ENCODE assay signal across 18 cellular contexts in genomic region chr2:16626997-16627605, GRCh38. TPM values are rescaled to one million over a fixed set of nuclear protein-coding genes. Genes with fewer than 3 reads are reported as not detected.
DNase-seq lines count a peak whose midpoint lies in the region; ATAC-seq and TF ChIP-seq lines count a peak whose summit lies in the region.
"Had no signal": no experiment of that assay in that cellular context is flagged by ENCODE, and none has a peak within 500 bp of the region (broad histone marks: within the 10 kb centered on the region; RNA-seq: fewer than 3 reads in every experiment).

No MANE protein-coding gene starts in this region.

- 68 to 72% methylated on average over 6 of the region's 6 CpGs for WGBS in sigmoid colon, 2 donors

- H3K9ac ChIP-seq in OCI-LY1 (ENCODE audit: low read length), result peak overlapping the region; percentile 50; the same call in 1 of the 2 replicates

- no peak for ATAC-seq in HG03175 (IDR thresholded peaks at IDR 0.05; ENCODE audit: unreplicated experiment)
- ATAC-seq: activated T-helper 17 cell treated with anti-CD3 and anti-CD28 coated beads, Interleukin-2, amount 50 U/mL, for 72 hours; naive thymus-derived CD8-positive, alpha-beta T cell had no signal

- H3K9me3 ChIP-seq in A673 (ENCODE audit: low read depth, low read length, poor library complexity, severe bottlenecking) (no peaks in the 10 kb centered on the region), OCI-LY1 (ENCODE audit: low read length) (no peaks in the 10 kb centered on the region), sigmoid colon (no peaks in the 10 kb centered on the region)
- H3K9me3 ChIP-seq: body of pancreas had no signal

- no TSS peak for BruUV-seq in A673 (replicated peaks; lab: Mats Ljungman, UMichigan)

- H3K36me3 ChIP-seq in A673 (ENCODE audit: insufficient read depth, low read length, poor library complexity, severe bottlenecking) (peaks cover 44% of the 10 kb centered on the region), OCI-LY1 (ENCODE audit: insufficient read depth, low read length) (peaks cover under 1% of the 10 kb centered on the region; the same call in 1 of the 2 replicates), sigmoid colon (peaks cover 0 to 18% (median 3%) of the 10 kb centered on the region in 4 donors)

- no peak for TF ChIP-seq POLR2A in sigmoid colon (IDR thresholded peaks at IDR 0.05)

- H3K27ac ChIP-seq in A673 (ENCODE audit: low read depth, low read length, poor library complexity, severe bottlenecking) (peak overlapping the region; percentile 94), OCI-LY1 (ENCODE audit: low read depth, low read length, poor library complexity, severe bottlenecking) (peak overlapping the region; percentile 95), sigmoid colon (peak overlapping the region; percentile 5 to 64 (median 49))

- TF ChIP-seq CTCF in A673 (conservative IDR thresholded peaks at IDR 0.05; ENCODE audit: low read depth, low read length), result no peak
- no peak for TF ChIP-seq CTCF in OCI-LY1 (IDR thresholded peaks at IDR 0.05; ENCODE audit: low read length)
- TF ChIP-seq CTCF in sigmoid colon (IDR thresholded peaks at IDR 0.05), result no peak

- H2AFZ ChIP-seq in OCI-LY1 (ENCODE audit: low read length), result no peak overlapping the region

- intact Hi-C loops in A673 (cut with micrococcal nuclease; ENCODE audit: unreplicated experiment), result no loop called here
- intact Hi-C loops in sigmoid colon (cut with DNase I), result no loop called here

- no peaks in the 10 kb centered on the region for H3F3A ChIP-seq in OCI-LY1 (ENCODE audit: insufficient read depth, low read length)

- DNase-seq in A673 (ENCODE audit: low spot score) (no peak), germinal center (ENCODE audit: low spot score) (peak; percentile 29), sigmoid colon (no peak), NCI-H2081 (lab: John Stamatoyannopoulos, UW) (no peak), SKM-1 (lab: John Stamatoyannopoulos, UW; ENCODE audit: unreplicated experiment) (no peak), NCI-H2107 (lab: John Stamatoyannopoulos, UW) (no peak)
- DNase-seq: activated CD4-positive, alpha-beta T cell treated with anti-CD3 and anti-CD28 coated beads, Interleukin-2, amount 50 U/mL, for 48 hours; DMS 273 treated with DMSO at 0.1 percent for 48 hours; endodermal cell; H7; naive thymus-derived CD8-positive, alpha-beta T cell; NCI-H2029; SHP77; T1000 had no signal

- H3K27me3 ChIP-seq in A673 (replicated peaks; ENCODE audit: insufficient read depth, low read depth, low read length, poor library complexity) (no peaks in the 10 kb centered on the region), OCI-LY1 (ENCODE audit: insufficient read depth, low read length) (no peaks in the 10 kb centered on the region), sigmoid colon (no peaks in the 10 kb centered on the region)
- H3K27me3 ChIP-seq: body of pancreas had no signal

- CTCF ChIA-PET in A673 (lab: Charles Lee), result no interaction called here

- POLR2A ChIA-PET in A673 (lab: Charles Lee; ENCODE audit: low non-redundant PET), result no interaction called here

- no peaks in the 10 kb centered on the region for H3K9me2 ChIP-seq in OCI-LY1 (ENCODE audit: low read depth, low read length)

- no peak for TF ChIP-seq EP300 in sigmoid colon (IDR thresholded peaks at IDR 0.05)

- no peaks in the 10 kb centered on the region for H3K79me2 ChIP-seq in OCI-LY1 (ENCODE audit: insufficient read depth, low read length)

- no peaks in the 10 kb centered on the region for H4K20me1 ChIP-seq in OCI-LY1 (ENCODE audit: insufficient read depth, low read length)

- no peak overlapping the region for H3K4me3 ChIP-seq in A673 (ENCODE audit: low read depth, low read length, poor library complexity, severe bottlenecking)
- H3K4me3 ChIP-seq in OCI-LY1 (ENCODE audit: low read depth, low read length, poor library complexity, severe bottlenecking), result no peak overlapping the region
- H3K4me3 ChIP-seq in sigmoid colon, result no peak overlapping the region
- H3K4me3 ChIP-seq: body of pancreas had no signal

- H3K4me2 ChIP-seq in OCI-LY1 (ENCODE audit: low read length), result peak overlapping the region; percentile 55; the same call in 1 of the 2 replicates

- H3K4me1 ChIP-seq in A673 (ENCODE audit: insufficient read depth, low read length, poor library complexity, severe bottlenecking), result peaks cover 100% of the 10 kb centered on the region
- H3K4me1 ChIP-seq in OCI-LY1 (ENCODE audit: insufficient read depth, low read length, severe bottlenecking), result peaks cover 98% of the 10 kb centered on the region
- H3K4me1 ChIP-seq in sigmoid colon, result peaks cover 0 to 39% (median 28%) of the 10 kb centered on the region in 4 donors

RNA-seq across cellular contexts. Expression of gene CYRIA, which starts 38.5 kb away (rescaled TPM):
- 183 TPM in 2 replicates for total RNA-seq in A673 (2021)
- total RNA-seq in sigmoid colon, result 10 to 100 TPM in 3 of 4 donors, 1 to 10 TPM in 1; 9.0 to 15.3 (median 12.5) TPM
- 1 to 10 TPM in 2 of 3 donors, under 1 TPM in 1; 0.92 to 5.0 (median 3.0) TPM for polyA plus RNA-seq in sigmoid colon

Comparison
In these comparisons a context has a peak if more than half of its experiments do, and no peak if none do; other contexts are left out.
1. RNA of gene CYRIA, which starts 38.5 kb away (total RNA-seq): 183 TPM in A673; 9.0 to 15.3 TPM in sigmoid colon; every median in the first group is over 10 times any median in the second.
2. Peak in every context shown above with its lines, with median percentiles within 50 percentile points of each other: H3K27ac ChIP-seq.